ENCODE assay signal across 23 cellular contexts in the genomic region with DNA sequence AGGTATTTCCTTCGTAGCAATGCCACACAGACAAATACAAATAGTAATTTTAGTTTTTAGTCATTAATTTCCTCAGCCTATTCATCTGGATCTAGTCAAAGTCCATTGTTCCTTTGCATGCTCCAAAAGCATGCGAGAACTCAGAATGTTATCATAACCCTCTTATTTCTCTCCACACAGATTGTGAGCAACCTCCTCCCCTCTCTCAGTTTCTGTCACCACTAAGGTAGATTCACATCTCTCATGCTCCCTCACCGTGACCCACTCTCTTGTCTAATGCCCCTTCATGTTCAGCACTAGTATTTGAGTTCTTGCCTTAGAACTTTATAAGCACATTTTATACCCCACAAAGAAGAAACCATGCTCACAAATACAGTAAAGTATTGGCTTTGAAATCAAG.
DNase-seq lines count a peak whose midpoint lies in the region; ATAC-seq and TF ChIP-seq lines count a peak whose summit lies in the region.
"Had no signal": no experiment of that assay in that cellular context is flagged by ENCODE, and none has a peak within 500 bp of the region (broad histone marks: within the 10 kb centered on the region; RNA-seq: fewer than 3 reads in every experiment).

No MANE protein-coding gene starts in this region.

- H3K27me3 ChIP-seq in OCI-LY3 (ENCODE audit: low read depth, low read length) (no peaks in the 10 kb centered on the region), ovary (no peaks in the 10 kb centered on the region)

- H3K4me2 ChIP-seq in OCI-LY3 (ENCODE audit: low read length) = peak overlapping the region; percentile 61

- no peak for TF ChIP-seq POLR2A in ovary (IDR thresholded peaks at IDR 0.05)

- no peaks in the 10 kb centered on the region; the same call in 1 of the 2 replicates for H4K20me1 ChIP-seq in OCI-LY3 (ENCODE audit: insufficient read depth, low read length)

- H3K9me3 ChIP-seq in OCI-LY3 (ENCODE audit: insufficient read depth, low read length) (no peaks in the 10 kb centered on the region), ovary (no peaks in the 10 kb centered on the region)
- H3K9me3 ChIP-seq: HAP-1 had no signal

- ATAC-seq in GM18870 (IDR thresholded peaks at IDR 0.05; ENCODE audit: unreplicated experiment) (peak; percentile 76), HG02852 (IDR thresholded peaks at IDR 0.05; ENCODE audit: unreplicated experiment) (peak; percentile 72)
- ATAC-seq: K562, T-helper 17 cell had no signal

- peaks cover 17% of the 10 kb centered on the region for H3K4me1 ChIP-seq in OCI-LY3 (ENCODE audit: low read length)
- peaks cover 1% of the 10 kb centered on the region for H3K4me1 ChIP-seq in ovary (ENCODE audit: insufficient read depth)
- H3K4me1 ChIP-seq: HAP-1 had no signal

- no peak for TF ChIP-seq EP300 in ovary (IDR thresholded peaks at IDR 0.05)

- 84 to 88% (median 86%) methylated on average over 3 of the region's 3 CpGs for WGBS in ovary, 3 donors

- H3K4me3 ChIP-seq in GM12865 (ENCODE audit: low read depth, low read length) (no peak overlapping the region), OCI-LY3 (ENCODE audit: low read length) (0 out of 2 replicates have a peak overlapping the region, but pooled peaks have one; percentile 8), ovary (no peak overlapping the region)
- H3K4me3 ChIP-seq: HAP-1, K562 had no signal

- H3K27ac ChIP-seq in OCI-LY3 (ENCODE audit: low read length) (no peak overlapping the region), ovary (no peak overlapping the region)
- H3K27ac ChIP-seq: HL-60 had no signal

- H3K79me2 ChIP-seq in OCI-LY3 (ENCODE audit: low read length) = no peaks in the 10 kb centered on the region

- intact Hi-C loops in cardiac septum (cut with DNase I) = no loop called here
- intact Hi-C loops in ovary (cut with DNase I) = no loop called here

- no peaks in the 10 kb centered on the region for H3K36me3 ChIP-seq in OCI-LY3 (replicated peaks; ENCODE audit: low read depth, low read length)
- H3K36me3 ChIP-seq in ovary = no peaks in the 10 kb centered on the region
- H3K36me3 ChIP-seq: HAP-1 had no signal

- DNase-seq in GM12865 (ENCODE audit: low read depth) = peak; percentile 17
- no peak for DNase-seq in SHP77 (lab: John Stamatoyannopoulos, UW)
- no peak for DNase-seq in cardiac septum (ENCODE audit: low spot score)
- DNase-seq in ovary = no peak
- DNase-seq in SKM-1 treated with dmso at 0.1 percent for 144 hours (lab: John Stamatoyannopoulos, UW; ENCODE audit: unreplicated experiment) = no peak
- DNase-seq: 8988T; CD8-positive, alpha-beta memory T cell; DND-41; MV-4-11; NCI-H1417; NCI-H1930; NCI-H2171 treated with DMSO at 0.1 percent for 48 hours; NCI-H446 treated with DMSO at 0.1 percent for 48 hours; NK-92 treated with Interleukin-12 subunit alpha and Interleukin-12 subunit beta, amount 100 ng/mL, for 24 hours; OCI-M1; RPMI8226; T-helper 17 cell had no signal

- no peak overlapping the region for H2AFZ ChIP-seq in OCI-LY3 (ENCODE audit: low read depth, low read length)

- no peak for TF ChIP-seq CTCF in GM12865 (IDR thresholded peaks at IDR 0.05; ENCODE audit: insufficient read depth, low read depth, low read length, missing control alignments)
- TF ChIP-seq CTCF in OCI-LY3 (IDR thresholded peaks at IDR 0.05; ENCODE audit: low read depth, low read length) = no peak
- TF ChIP-seq CTCF in ovary (IDR thresholded peaks at IDR 0.05) = no peak

- no peak overlapping the region for H3K9ac ChIP-seq in OCI-LY3 (ENCODE audit: low read length)
